ENCODE assay signal across 1 cellular context in the genomic region with DNA sequence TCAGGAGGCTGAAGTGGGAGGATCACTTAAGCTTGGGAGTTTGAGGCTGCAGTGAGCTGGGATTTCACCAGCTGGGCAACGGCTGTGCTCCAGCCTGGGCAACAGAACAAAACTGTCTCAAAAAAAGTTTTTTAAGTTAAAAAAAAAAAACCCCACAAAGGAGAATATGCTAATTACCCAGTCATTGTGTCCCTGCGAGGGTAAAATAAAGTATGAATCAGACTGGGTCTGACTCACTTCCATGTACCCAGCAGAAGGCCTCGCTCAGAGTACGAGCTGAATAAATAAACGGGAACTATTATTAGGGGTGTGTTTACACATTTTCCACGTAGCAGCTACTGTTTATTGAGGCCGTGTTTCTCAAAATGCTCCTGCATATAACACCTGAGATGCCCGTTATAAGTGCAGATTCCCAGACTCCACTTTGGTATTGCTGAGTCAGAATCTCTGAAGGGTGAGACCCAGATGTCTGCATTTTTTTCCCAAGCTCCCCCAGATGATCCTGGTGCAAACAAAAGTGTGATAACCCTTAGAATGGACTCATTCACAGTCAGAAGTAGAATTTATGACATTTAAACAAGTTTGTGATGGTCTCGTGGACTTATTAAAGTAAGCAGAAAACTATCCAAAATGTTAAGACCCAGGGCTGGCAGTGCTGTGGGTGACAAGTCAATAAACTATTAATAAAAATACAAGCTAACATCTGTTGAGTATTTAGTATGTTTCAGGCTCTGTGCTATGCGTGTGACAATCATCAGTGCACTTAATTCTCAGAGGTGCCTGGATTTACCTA.
TF ChIP-seq lines count a peak whose summit lies in the region.

No MANE protein-coding gene starts in this region.

TF ChIP-seq in SK-N-SH treated with all-trans-retinoic acid at 6 μM for 48 hours, 23 proteins besides CTCF, POLR2A, EP300 and RAD21 (continued from another document):
- TF ChIP-seq, protein P1, sequence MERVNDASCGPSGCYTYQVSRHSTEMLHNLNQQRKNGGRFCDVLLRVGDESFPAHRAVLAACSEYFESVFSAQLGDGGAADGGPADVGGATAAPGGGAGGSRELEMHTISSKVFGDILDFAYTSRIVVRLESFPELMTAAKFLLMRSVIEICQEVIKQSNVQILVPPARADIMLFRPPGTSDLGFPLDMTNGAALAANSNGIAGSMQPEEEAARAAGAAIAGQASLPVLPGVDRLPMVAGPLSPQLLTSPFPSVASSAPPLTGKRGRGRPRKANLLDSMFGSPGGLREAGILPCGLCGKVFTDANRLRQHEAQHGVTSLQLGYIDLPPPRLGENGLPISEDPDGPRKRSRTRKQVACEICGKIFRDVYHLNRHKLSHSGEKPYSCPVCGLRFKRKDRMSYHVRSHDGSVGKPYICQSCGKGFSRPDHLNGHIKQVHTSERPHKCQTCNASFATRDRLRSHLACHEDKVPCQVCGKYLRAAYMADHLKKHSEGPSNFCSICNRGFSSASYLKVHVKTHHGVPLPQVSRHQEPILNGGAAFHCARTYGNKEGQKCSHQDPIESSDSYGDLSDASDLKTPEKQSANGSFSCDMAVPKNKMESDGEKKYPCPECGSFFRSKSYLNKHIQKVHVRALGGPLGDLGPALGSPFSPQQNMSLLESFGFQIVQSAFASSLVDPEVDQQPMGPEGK (CRISPR knock-in tag; IDR thresholded peaks at IDR 0.05; ENCODE audit: borderline replicate concordance), result no peak
- no peak for TF ChIP-seq PPARA (CRISPR knock-in tag; IDR thresholded peaks at IDR 0.05; ENCODE audit: borderline replicate concordance)
- no peak for TF ChIP-seq GLIS3 (CRISPR knock-in tag; IDR thresholded peaks at IDR 0.05)
- TF ChIP-seq RARB (CRISPR knock-in tag; IDR thresholded peaks at IDR 0.05), result no peak
- no peak for TF ChIP-seq BACH2 (CRISPR knock-in tag; IDR thresholded peaks at IDR 0.05; ENCODE audit: borderline replicate concordance)
- TF ChIP-seq SNAI2 (CRISPR knock-in tag; IDR thresholded peaks at IDR 0.05), result no peak
- no peak for TF ChIP-seq ESRRG (CRISPR knock-in tag; IDR thresholded peaks at IDR 0.05)
- TF ChIP-seq OSR1 (CRISPR knock-in tag; IDR thresholded peaks at IDR 0.05), result no peak
- TF ChIP-seq ZNF70 (CRISPR knock-in tag; IDR thresholded peaks at IDR 0.05), result no peak
- TF ChIP-seq ZFP30 (CRISPR knock-in tag; IDR thresholded peaks at IDR 0.05), result no peak
- TF ChIP-seq ZNF8 (CRISPR knock-in tag; IDR thresholded peaks at IDR 0.05), result no peak
